8 cellular contexts compared by ENCODE assay signal in genomic region chr1:214550339-214551051, GRCh38. TPM values are rescaled to one million over a fixed set of nuclear protein-coding genes. Genes with fewer than 3 reads are reported as not detected.
DNase-seq lines count a peak whose midpoint lies in the region; ATAC-seq and TF ChIP-seq lines count a peak whose summit lies in the region.

No MANE protein-coding gene starts in this region.

- H3K27me3 Mint-ChIP-seq in glutamatergic neuron (ENCODE audit: unreplicated experiment), result peaks cover 5% of the 10 kb centered on the region

- H3K4me1 ChIP-seq in SJCRH30 (peaks cover 9% of the 10 kb centered on the region), sigmoid colon (peaks cover 0 to 49% (median 37%) of the 10 kb centered on the region in 4 donors)

- H3K4me3 Mint-ChIP-seq in glutamatergic neuron (ENCODE audit: unreplicated experiment), result peak overlapping the region; percentile 73

- no peaks in the 10 kb centered on the region for H3K9me3 ChIP-seq in SJCRH30 (replicated peaks)
- no peaks in the 10 kb centered on the region for H3K9me3 ChIP-seq in sigmoid colon

- no peak for TF ChIP-seq CTCF in glutamatergic neuron (IDR thresholded peaks at IDR 0.05; ENCODE audit: partially characterized antibody, unreplicated experiment)
- no peak for TF ChIP-seq CTCF in sigmoid colon (IDR thresholded peaks at IDR 0.05)

- no peaks in the 10 kb centered on the region for H3K27me3 ChIP-seq in SJCRH30
- H3K27me3 ChIP-seq in sigmoid colon, result no peaks in the 10 kb centered on the region

- peaks cover 2% of the 10 kb centered on the region for H3K9me3 Mint-ChIP-seq in glutamatergic neuron (ENCODE audit: unreplicated experiment)

- H3K4me1 Mint-ChIP-seq in glutamatergic neuron (ENCODE audit: low read depth, unreplicated experiment), result peaks cover 22% of the 10 kb centered on the region

- no peak overlapping the region for H3K27ac Mint-ChIP-seq in glutamatergic neuron (ENCODE audit: unreplicated experiment)

- DNase-seq in GM03348 (ENCODE audit: low spot score) (peak; percentile 25), SJCRH30 (peak; percentile 44 to 59), glutamatergic neuron (no peak), sigmoid colon (no peak), inferior parietal cortex (ENCODE audit: extremely low spot score) (no peak), amniotic stem cell (lab: John Stamatoyannopoulos, UW) (no peak), NCI-H524 treated with DMSO at 0.1 percent for 48 hours (lab: John Stamatoyannopoulos, UW) (no peak)

- no peaks in the 10 kb centered on the region for H3K36me3 Mint-ChIP-seq in glutamatergic neuron (ENCODE audit: unreplicated experiment)

- TF ChIP-seq POLR2A in sigmoid colon (IDR thresholded peaks at IDR 0.05), result no peak

- TF ChIP-seq EP300 in sigmoid colon (IDR thresholded peaks at IDR 0.05), result no peak

- WGBS in sigmoid colon, 2 donors, result 29 to 36% methylated on average over 36 of the region's 36 CpGs

- no peak for ATAC-seq in GM19452 (IDR thresholded peaks at IDR 0.05; ENCODE audit: unreplicated experiment)

- H3K36me3 ChIP-seq in SJCRH30 (no peaks in the 10 kb centered on the region), sigmoid colon (no peaks in the 10 kb centered on the region)

- H3K27ac ChIP-seq in SJCRH30 (peak overlapping the region; percentile 93), sigmoid colon (peak overlapping the region; percentile 87 to 99 (median 98))

- peak overlapping the region; percentile 86 for H3K4me3 ChIP-seq in SJCRH30
- H3K4me3 ChIP-seq in sigmoid colon, result peak overlapping the region; percentile 67 to 92 (median 88)

- intact Hi-C loops in sigmoid colon (cut with DNase I), result loop anchor here (2.0 to 10.0 kb wide), 2 partner anchors 162 to 216 kb away; no protein-coding TSS in a partner anchor

RNA-seq across cellular contexts. Expression of gene PTPN14, which starts 0.9 kb away (rescaled TPM):
- total RNA-seq in SJCRH30 (2014; rRNA removed; shearing (Covaris generic)), result 22.1 and 24.3 TPM in 2 replicates
- total RNA-seq in glutamatergic neuron (ENCODE audit: unreplicated experiment) (1.7 TPM), sigmoid colon (10 to 100 TPM; 20.1 to 35.5 (median 33.1) TPM)
- polyA plus RNA-seq in sigmoid colon, result 1 to 10 TPM in 1 of 3 donors, under 1 TPM in 2; 0.46 to 3.1 (median 0.60) TPM

RNA-seq across cellular contexts. Expression of gene CENPF, which starts 52.5 kb away (rescaled TPM):
- total RNA-seq in SJCRH30 (2014; rRNA removed; shearing (Covaris generic)), result 213 and 231 TPM in 2 replicates
- 29.3 TPM for total RNA-seq in glutamatergic neuron (ENCODE audit: unreplicated experiment)
- total RNA-seq in sigmoid colon, result 1 to 10 TPM in 2 of 4 donors, under 1 TPM in 2; 0.36 to 1.9 (median 0.93) TPM
- polyA plus RNA-seq in sigmoid colon, result 10 to 100 TPM in 1 of 3 donors, 1 to 10 TPM in 2; 2.1 to 25.2 (median 3.6) TPM

Comparison
In these comparisons a context has a peak if more than half of its experiments do, and no peak if none do; other contexts are left out.
1. DNase-seq: peak in GM03348 (single experiment) and SJCRH30 (2 of 2); none in glutamatergic neuron (single experiment), sigmoid colon (single experiment), inferior parietal cortex (single experiment), amniotic stem cell (single experiment) and NCI-H524 treated with DMSO at 0.1 percent for 48 hours (single experiment).
2. RNA of gene CENPF, which starts 52.5 kb away (total RNA-seq): 213 to 231 TPM in SJCRH30 and 29.3 TPM in glutamatergic neuron (single experiment); 0.36 to 1.9 TPM in sigmoid colon; every median in the first group is over 10 times any median in the second.